15 cellular contexts compared by ENCODE assay signal in the genomic region with DNA sequence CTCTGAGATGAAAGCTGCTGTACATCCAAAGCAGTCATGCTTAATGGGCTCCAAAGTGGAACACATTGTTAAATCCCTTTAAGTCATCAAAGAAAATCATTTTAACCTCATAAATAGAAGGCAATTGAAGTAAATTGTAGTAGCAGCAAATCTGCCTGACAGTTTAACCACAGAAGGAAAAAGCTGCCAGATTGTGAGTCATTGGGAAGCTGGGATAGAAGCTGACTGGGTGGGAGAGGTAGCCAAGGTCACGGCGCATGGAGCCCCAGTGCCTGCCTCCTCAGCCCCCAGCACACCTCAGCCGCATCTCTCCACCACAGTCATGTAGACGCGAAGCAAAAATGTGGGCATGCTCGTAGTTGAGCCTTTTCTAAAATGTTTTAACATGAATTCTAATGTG. TPM values are rescaled to one million over a fixed set of nuclear protein-coding genes. Genes with fewer than 3 reads are reported as not detected.
DNase-seq lines count a peak whose midpoint lies in the region; ATAC-seq and TF ChIP-seq lines count a peak whose summit lies in the region.
"Had no signal": no experiment of that assay in that cellular context is flagged by ENCODE, and none has a peak within 500 bp of the region (broad histone marks: within the 10 kb centered on the region; RNA-seq: fewer than 3 reads in every experiment).

No MANE protein-coding gene starts in this region.

- H3K36me3 Mint-ChIP-seq in CD8-positive, alpha-beta memory T cell, result peaks cover 12 to 52% (median 17%) of the 10 kb centered on the region in 3 donors
- peaks cover 0 to 42% (median 7%) of the 10 kb centered on the region in 3 donors for H3K36me3 Mint-ChIP-seq in naive thymus-derived CD8-positive, alpha-beta T cell

- H3K4me3 ChIP-seq in CD8-positive, alpha-beta memory T cell (ENCODE audit: low read length), result no peak overlapping the region
- H3K4me3 ChIP-seq in astrocyte of the cerebellum (ENCODE audit: low read depth, low read length) (no peak overlapping the region), breast epithelium (no peak overlapping the region)
- H3K4me3 ChIP-seq: colonic mucosa, gastrocnemius medialis, right lobe of liver had no signal

- H3K4me3 Mint-ChIP-seq in CD8-positive, alpha-beta memory T cell, result peak overlapping the region in 4 of 7 donors; percentile 1 to 67 (median 49)
- peak overlapping the region in 1 of 10 donors; percentile 19 for H3K4me3 Mint-ChIP-seq in naive thymus-derived CD8-positive, alpha-beta T cell
- H3K4me3 Mint-ChIP-seq: activated naive CD4-positive, alpha-beta T cell treated with anti-CD3 and anti-CD28 coated beads, Interleukin-2, amount 10 ng/mL, durations not matched to agents 7 days and 5 days; CD4-positive, CD25-positive, alpha-beta regulatory T cell had no signal

- H3K27me3 ChIP-seq in CD8-positive, alpha-beta memory T cell (ENCODE audit: insufficient read depth, low read length, poor library complexity, severe bottlenecking), result no peaks in the 10 kb centered on the region
- no peaks in the 10 kb centered on the region for H3K27me3 ChIP-seq in breast epithelium
- H3K27me3 ChIP-seq: colonic mucosa, gastrocnemius medialis, right lobe of liver had no signal

- intact Hi-C loops in breast epithelium (cut with DNase I; ENCODE audit: low total_unique reads), result no loop called here

- H3K27me3 Mint-ChIP-seq in CD8-positive, alpha-beta memory T cell, result no peaks in the 10 kb centered on the region
- no peaks in the 10 kb centered on the region for H3K27me3 Mint-ChIP-seq in naive thymus-derived CD8-positive, alpha-beta T cell
- H3K27me3 Mint-ChIP-seq: activated naive CD4-positive, alpha-beta T cell treated with anti-CD3 and anti-CD28 coated beads, Interleukin-2, amount 10 ng/mL, durations not matched to agents 7 days and 5 days; CD4-positive, CD25-positive, alpha-beta regulatory T cell had no signal

- in situ Hi-C loops in KBM-7 (cut with MboI; ENCODE audit: low pct_unique_long_range_greater_than_20kb, low sequenced_read_pairs) (no loop called here), astrocyte of the cerebellum (cut with HindIII; ENCODE audit: low sequenced_read_pairs) (loop anchor here (10.0 kb wide), 1 partner anchor 325 kb away; no protein-coding TSS in a partner anchor)

- no peak for DNase-seq in CD8-positive, alpha-beta memory T cell
- peak; percentile 68 for DNase-seq in KBM-7
- peak; percentile 91 for DNase-seq in astrocyte of the cerebellum (ENCODE audit: low read depth)
- no peak for DNase-seq in naive thymus-derived CD8-positive, alpha-beta T cell
- no peak for DNase-seq in activated CD4-positive, alpha-beta T cell treated with anti-CD3 and anti-CD28 coated beads for 48 hours
- no peak for DNase-seq in iPS-NIHi11 (ENCODE audit: low spot score)
- no peak for DNase-seq in breast epithelium (ENCODE audit: low spot score in 2 of 2)
- DNase-seq: activated naive CD4-positive, alpha-beta T cell treated with anti-CD3 and anti-CD28 coated beads, Interleukin-2, amount 10 ng/mL, durations not matched to agents 7 days and 5 days; CD4-positive, CD25-positive, alpha-beta regulatory T cell; colonic mucosa; gastrocnemius medialis; right lobe of liver; substantia nigra; T-helper 2 cell had no signal

- ATAC-seq in naive thymus-derived CD8-positive, alpha-beta T cell, result no peak
- ATAC-seq in GM21717 (IDR thresholded peaks at IDR 0.05; ENCODE audit: unreplicated experiment), result no peak
- ATAC-seq: gastrocnemius medialis, right lobe of liver had no signal

- peak overlapping the region; percentile 11 for H3K27ac ChIP-seq in CD8-positive, alpha-beta memory T cell (ENCODE audit: low read depth, low read length)
- no peak overlapping the region for H3K27ac ChIP-seq in breast epithelium
- H3K27ac ChIP-seq: colonic mucosa, gastrocnemius medialis, right lobe of liver had no signal

- POLR2A ChIA-PET in CD8-positive, alpha-beta memory T cell (lab: Charles Lee), result interaction anchor here (2.3 kb wide), 1 partner anchor 13 kb away, joined by 9 read pairs; no protein-coding TSS in a partner anchor
- POLR2A ChIA-PET in naive thymus-derived CD8-positive, alpha-beta T cell (lab: Charles Lee), result no interaction called here

- no peaks in the 10 kb centered on the region for H3K9me3 ChIP-seq in CD8-positive, alpha-beta memory T cell (ENCODE audit: low read length)
- H3K9me3 ChIP-seq in breast epithelium, result no peaks in the 10 kb centered on the region
- H3K9me3 ChIP-seq: colonic mucosa, gastrocnemius medialis, right lobe of liver had no signal

- CTCF ChIA-PET in CD8-positive, alpha-beta memory T cell (lab: Charles Lee), result interaction anchor here (0.7 to 4.8 kb wide), 5 partner anchors 10 to 141 kb away, joined by 3 to 61 read pairs (median 11); no protein-coding TSS in a partner anchor

- TF ChIP-seq CTCF in astrocyte of the cerebellum (IDR thresholded peaks at IDR 0.05; ENCODE audit: low read depth, low read length, missing control alignments), result no peak
- no peak for TF ChIP-seq CTCF in breast epithelium (IDR thresholded peaks at IDR 0.05)

- TF ChIP-seq POLR2A in breast epithelium (IDR thresholded peaks at IDR 0.05), result no peak

- no peaks in the 10 kb centered on the region for H3K36me3 ChIP-seq in CD8-positive, alpha-beta memory T cell (ENCODE audit: insufficient read depth, low read length)
- H3K36me3 ChIP-seq in breast epithelium, result no peaks in the 10 kb centered on the region
- H3K36me3 ChIP-seq: colonic mucosa had no signal

- H3K4me1 ChIP-seq in CD8-positive, alpha-beta memory T cell (ENCODE audit: insufficient read depth, low read length), result peaks cover 65% of the 10 kb centered on the region
- no peaks in the 10 kb centered on the region for H3K4me1 ChIP-seq in breast epithelium
- H3K4me1 ChIP-seq: colonic mucosa, gastrocnemius medialis, right lobe of liver had no signal

- peaks cover 91 to 100% (median 100%) of the 10 kb centered on the region in 3 donors for H3K4me1 Mint-ChIP-seq in CD8-positive, alpha-beta memory T cell
- peaks cover 19 to 74% (median 48%) of the 10 kb centered on the region in 4 donors for H3K4me1 Mint-ChIP-seq in naive thymus-derived CD8-positive, alpha-beta T cell

- no peaks in the 10 kb centered on the region for H3K9me3 Mint-ChIP-seq in CD8-positive, alpha-beta memory T cell
- no peaks in the 10 kb centered on the region for H3K9me3 Mint-ChIP-seq in naive thymus-derived CD8-positive, alpha-beta T cell
- H3K9me3 Mint-ChIP-seq: activated naive CD4-positive, alpha-beta T cell treated with anti-CD3 and anti-CD28 coated beads, Interleukin-2, amount 10 ng/mL, durations not matched to agents 7 days and 5 days; CD4-positive, CD25-positive, alpha-beta regulatory T cell had no signal

- peak overlapping the region; percentile 84 to 98 (median 98) for H3K27ac Mint-ChIP-seq in CD8-positive, alpha-beta memory T cell
- peak overlapping the region in 9 of 10 donors; percentile 36 to 89 (median 79) for H3K27ac Mint-ChIP-seq in naive thymus-derived CD8-positive, alpha-beta T cell
- H3K27ac Mint-ChIP-seq: CD4-positive, CD25-positive, alpha-beta regulatory T cell had no signal

RNA-seq across cellular contexts. Expression of a gene that starts 51.3 kb away (rescaled TPM):
- 10 to 100 TPM; 41.5 to 43.8 TPM for total RNA-seq in CD8-positive, alpha-beta memory T cell
- 54.2 TPM for polyA plus RNA-seq in CD8-positive, alpha-beta memory T cell
- total RNA-seq in naive thymus-derived CD8-positive, alpha-beta T cell, result 10 to 100 TPM; 12.8 TPM
- polyA plus RNA-seq in naive thymus-derived CD8-positive, alpha-beta T cell, result 10 to 100 TPM; 26.4 to 35.4 (median 32.8) TPM
- total RNA-seq in breast epithelium, result 10 to 100 TPM; 36.8 to 42.9 (median 42.6) TPM

Comparison
In these comparisons a context has a peak if more than half of its experiments do, and no peak if none do; other contexts are left out.
1. DNase-seq: peak in KBM-7 (single experiment) and astrocyte of the cerebellum (single experiment); none in CD8-positive, alpha-beta memory T cell (0 of 5), naive thymus-derived CD8-positive, alpha-beta T cell (0 of 10), activated CD4-positive, alpha-beta T cell treated with anti-CD3 and anti-CD28 coated beads for 48 hours (single experiment), iPS-NIHi11 (single experiment) and breast epithelium (0 of 2).